ENCODE assay signal across 5 cellular contexts in the genomic region with DNA sequence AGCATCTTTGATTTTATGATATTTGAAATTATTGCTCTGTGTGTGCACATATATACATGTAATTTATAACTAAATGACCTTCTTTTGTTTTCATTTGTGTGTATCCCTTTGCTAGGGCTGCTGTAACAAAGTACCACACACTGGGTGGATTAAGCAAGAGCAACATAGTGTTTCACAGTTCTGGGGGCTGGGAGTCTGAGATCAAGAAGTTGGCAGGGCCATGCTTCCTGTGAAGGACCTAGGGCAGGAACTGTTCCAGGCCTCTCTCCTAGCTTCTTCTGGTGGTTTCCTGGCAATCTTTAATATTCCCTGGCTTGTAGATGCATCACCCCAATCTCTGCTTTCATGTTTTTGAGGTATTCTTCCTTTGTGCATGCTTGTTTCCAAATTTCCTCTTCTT.
"Had no signal": no experiment of that assay in that cellular context is flagged by ENCODE, and none has a peak within 500 bp of the region (broad histone marks: within the 10 kb centered on the region; RNA-seq: fewer than 3 reads in every experiment).

No MANE protein-coding gene starts in this region.

- H3K36me3 Mint-ChIP-seq: IgD-negative memory B cell had no signal

- H3K4me1 Mint-ChIP-seq: IgD-negative memory B cell had no signal

- DNase-seq: IMR-90, KBM-7 had no signal

- H3K4me3 Mint-ChIP-seq: IgD-negative memory B cell had no signal

- H3K4me3 ChIP-seq: K562 had no signal

- H3K27ac ChIP-seq: HL-60 had no signal

- H3K27me3 Mint-ChIP-seq: IgD-negative memory B cell had no signal

- H3K27ac Mint-ChIP-seq: IgD-negative memory B cell had no signal
